Comparison of ENCODE assay signal across 19 cellular contexts in genomic region chr3:126313166-126313565, GRCh38. TPM values are rescaled to one million over a fixed set of nuclear protein-coding genes. Genes with fewer than 3 reads are reported as not detected.
DNase-seq lines count a peak whose midpoint lies in the region; ATAC-seq and TF ChIP-seq lines count a peak whose summit lies in the region.
"Had no signal": no experiment of that assay in that cellular context is flagged by ENCODE, and none has a peak within 500 bp of the region (broad histone marks: within the 10 kb centered on the region; RNA-seq: fewer than 3 reads in every experiment).

No MANE protein-coding gene starts in this region.

- H3K36me3 Mint-ChIP-seq in activated CD4-positive, alpha-beta memory T cell treated with anti-CD3 and anti-CD28 coated beads for 36 hours, result no peaks in the 10 kb centered on the region
- H3K36me3 Mint-ChIP-seq: CD8-positive, alpha-beta T cell; IgD-negative memory B cell had no signal

- H3K4me1 Mint-ChIP-seq in activated CD4-positive, alpha-beta memory T cell treated with anti-CD3 and anti-CD28 coated beads for 36 hours (ENCODE audit: low read depth), result no peaks in the 10 kb centered on the region
- H3K4me1 Mint-ChIP-seq: B cell, IgD-negative memory B cell had no signal

- peak; percentile 45 for DNase-seq in activated effector memory CD4-positive, alpha-beta T cell treated with anti-CD3 and anti-CD28 coated beads, Interleukin-2, amount 50 U/mL, for 16 hours
- no peak for DNase-seq in activated effector memory CD4-positive, alpha-beta T cell treated with Interleukin-2 at 50 U/mL for 16 hours
- DNase-seq in HT1080 (ENCODE audit: low read depth) (peak; percentile 68), esophagus muscularis mucosa (ENCODE audit: extremely low spot score) (peak; percentile 68), mesenteric fat pad (ENCODE audit: low spot score) (peak; percentile 49), iPS-NIHi11 (ENCODE audit: low spot score) (no peak)
- no peak for DNase-seq in activated CD4-positive, alpha-beta memory T cell treated with anti-CD3 and anti-CD28 coated beads for 36 hours
- DNase-seq: 8988T; Calu3; CD8-positive, alpha-beta T cell; DND-41; EL; KBM-7 had no signal

- TF ChIP-seq EP300 in esophagus muscularis mucosa (IDR thresholded peaks at IDR 0.05), result no peak

- POLR2A ChIA-PET in activated CD4-positive, alpha-beta memory T cell treated with anti-CD3 and anti-CD28 coated beads for 36 hours (lab: Charles Lee), result no interaction called here

- no peak overlapping the region for H3K27ac ChIP-seq in esophagus muscularis mucosa (replicated peaks in 1 of 4)
- H3K27ac ChIP-seq: BLaER1 treated with 17β-estradiol and CSF1 and Interleukin-3, amounts not matched to agents 10 nM and 100 nM; HL-60 had no signal

- CTCF ChIA-PET in activated CD4-positive, alpha-beta memory T cell treated with anti-CD3 and anti-CD28 coated beads for 36 hours (lab: Charles Lee), result no interaction called here

- peaks cover 0 to 7% (median 3%) of the 10 kb centered on the region in 4 donors for H3K9me3 ChIP-seq in esophagus muscularis mucosa

- no peak for TF ChIP-seq CTCF in esophagus muscularis mucosa (IDR thresholded peaks at IDR 0.05)

- H3K4me3 Mint-ChIP-seq in activated CD4-positive, alpha-beta memory T cell treated with anti-CD3 and anti-CD28 coated beads for 36 hours, result no peak overlapping the region
- H3K4me3 Mint-ChIP-seq: B cell; CD8-positive, alpha-beta T cell; GM23338; IgD-negative memory B cell had no signal

- no peaks in the 10 kb centered on the region for H3K36me3 ChIP-seq in esophagus muscularis mucosa
- H3K36me3 ChIP-seq: BLaER1 treated with 17β-estradiol and CSF1 and Interleukin-3, amounts not matched to agents 10 nM and 100 nM had no signal

- H3K27me3 Mint-ChIP-seq in activated CD4-positive, alpha-beta memory T cell treated with anti-CD3 and anti-CD28 coated beads for 36 hours, result peaks cover 2% of the 10 kb centered on the region

- no peak overlapping the region for H3K27ac Mint-ChIP-seq in activated CD4-positive, alpha-beta memory T cell treated with anti-CD3 and anti-CD28 coated beads for 36 hours
- H3K27ac Mint-ChIP-seq: B cell; CD8-positive, alpha-beta T cell; GM23338; IgD-negative memory B cell had no signal

- no peaks in the 10 kb centered on the region for H3K9me3 Mint-ChIP-seq in activated CD4-positive, alpha-beta memory T cell treated with anti-CD3 and anti-CD28 coated beads for 36 hours
- H3K9me3 Mint-ChIP-seq: CD8-positive, alpha-beta T cell had no signal

- intact Hi-C loops in esophagus muscularis mucosa (cut with DNase I), result no loop called here
- intact Hi-C loops in activated CD4-positive, alpha-beta memory T cell treated with anti-CD3 and anti-CD28 coated beads for 36 hours (cut with micrococcal nuclease), result no loop called here

- no peaks in the 10 kb centered on the region for H3K4me1 ChIP-seq in esophagus muscularis mucosa
- H3K4me1 ChIP-seq: BLaER1 treated with 17β-estradiol and CSF1 and Interleukin-3, amounts not matched to agents 10 nM and 100 nM had no signal

- TF ChIP-seq POLR2A in esophagus muscularis mucosa (IDR thresholded peaks at IDR 0.05; ENCODE audit: low read depth), result no peak

- no peak for ATAC-seq in HG02763 (IDR thresholded peaks at IDR 0.05; ENCODE audit: unreplicated experiment)
- ATAC-seq: CD8-positive, alpha-beta T cell; GM23338 had no signal

- no peaks in the 10 kb centered on the region for H3K27me3 ChIP-seq in esophagus muscularis mucosa
- H3K27me3 ChIP-seq: BLaER1 treated with 17β-estradiol and CSF1 and Interleukin-3, amounts not matched to agents 10 nM and 100 nM had no signal

- 94% methylated on average over 6 of the region's 6 CpGs for WGBS in esophagus muscularis mucosa

- no peak overlapping the region for H3K4me3 ChIP-seq in esophagus muscularis mucosa
- H3K4me3 ChIP-seq: BLaER1 treated with 17β-estradiol and CSF1 and Interleukin-3, amounts not matched to agents 10 nM and 100 nM; GM23338 had no signal

RNA-seq across cellular contexts. Expression of gene KLF15, which starts 44.0 kb away (rescaled TPM):
- total RNA-seq in HT1080 (2014; rRNA removed; shearing (Covaris generic)), result 0.13 and 0.20 TPM in 2 replicates
- 0.57 and 0.80 TPM in 2 replicates for polyA plus RNA-seq in HT1080 (2015; cell fraction: cytosol; rRNA removed)
- 0.98 and 1.00 TPM in 2 replicates for polyA plus RNA-seq in HT1080 (2015; cell fraction: nucleus; rRNA removed)
- total RNA-seq in esophagus muscularis mucosa (100 to 1,000 TPM in 2 of 4 donors, 10 to 100 TPM in 2; 84.3 to 208 (median 93.6) TPM), mesenteric fat pad (53.8 TPM)
- total RNA-seq in activated CD4-positive, alpha-beta memory T cell treated with anti-CD3 and anti-CD28 coated beads for 36 hours, result under 1 TPM; 0.40 to 0.46 TPM
- polyA plus RNA-seq: IgD-negative memory B cell had no signal

Comparison
In these comparisons a context has a peak if more than half of its experiments do, and no peak if none do; other contexts are left out.
1. DNase-seq: peak in activated effector memory CD4-positive, alpha-beta T cell treated with anti-CD3 and anti-CD28 coated beads, Interleukin-2, amount 50 U/mL, for 16 hours (single experiment), HT1080 (single experiment), esophagus muscularis mucosa (single experiment) and mesenteric fat pad (single experiment); none in activated effector memory CD4-positive, alpha-beta T cell treated with Interleukin-2 at 50 U/mL for 16 hours (single experiment), iPS-NIHi11 (single experiment) and activated CD4-positive, alpha-beta memory T cell treated with anti-CD3 and anti-CD28 coated beads for 36 hours (single experiment).
2. RNA of gene KLF15, which starts 44.0 kb away (total RNA-seq): 84.3 to 208 TPM in esophagus muscularis mucosa and 53.8 TPM in mesenteric fat pad (single experiment); 0.40 to 0.46 TPM in activated CD4-positive, alpha-beta memory T cell treated with anti-CD3 and anti-CD28 coated beads for 36 hours and 0.13 to 0.20 TPM in HT1080; every median in the first group is over 10 times any median in the second.